Comparison of ENCODE assay signal across 8 cellular contexts in genomic region chr12:45762185-45763110, GRCh38. TPM values are rescaled to one million over a fixed set of nuclear protein-coding genes. Genes with fewer than 3 reads are reported as not detected.
A peak's percentile ranks its signal among the peaks of the same experiment; 100 is the strongest.
DNase-seq lines count a peak whose midpoint lies in the region; ATAC-seq and TF ChIP-seq lines count a peak whose summit lies in the region.

No MANE protein-coding gene starts in this region.

- H2AFZ ChIP-seq in OCI-LY1 (ENCODE audit: low read length), result no peak overlapping the region

- no peaks in the 10 kb centered on the region for H3K9me2 ChIP-seq in DOHH2 (replicated peaks; ENCODE audit: control insufficient read depth, low read length)
- no peaks in the 10 kb centered on the region for H3K9me2 ChIP-seq in OCI-LY1 (ENCODE audit: low read depth, low read length)

- no peaks in the 10 kb centered on the region for H3K4me1 ChIP-seq in DOHH2 (ENCODE audit: control insufficient read depth, low read length)
- H3K4me1 ChIP-seq in OCI-LY1 (ENCODE audit: insufficient read depth, low read length, severe bottlenecking), result peaks cover 4% of the 10 kb centered on the region

- H4K20me1 ChIP-seq in DOHH2 (ENCODE audit: control insufficient read depth, insufficient read depth, low read depth, low read length) (peaks cover 9% of the 10 kb centered on the region; the same call in 1 of the 2 replicates), OCI-LY1 (ENCODE audit: insufficient read depth, low read length) (no peaks in the 10 kb centered on the region)

- peak; percentile 54 to 57 for ATAC-seq in naive thymus-derived CD8-positive, alpha-beta T cell
- no peak for ATAC-seq in HG02623 (IDR thresholded peaks at IDR 0.05; ENCODE audit: unreplicated experiment)

- H3K27me3 Mint-ChIP-seq in naive thymus-derived CD8-positive, alpha-beta T cell, result no peaks in the 10 kb centered on the region

- peaks cover 0 to 2% (median 0%) of the 10 kb centered on the region in 9 donors for H3K9me3 Mint-ChIP-seq in naive thymus-derived CD8-positive, alpha-beta T cell

- H3K9ac ChIP-seq in OCI-LY1 (ENCODE audit: low read length), result no peak overlapping the region

- H3K27ac ChIP-seq in DOHH2 (ENCODE audit: low read depth, low read length) (no peak overlapping the region), OCI-LY1 (ENCODE audit: low read depth, low read length, poor library complexity, severe bottlenecking) (no peak overlapping the region), epithelial cell of prostate (no peak overlapping the region)

- H3K27me3 ChIP-seq in DOHH2 (ENCODE audit: control insufficient read depth, low read length) (no peaks in the 10 kb centered on the region), OCI-LY1 (ENCODE audit: insufficient read depth, low read length) (no peaks in the 10 kb centered on the region)

- H3F3A ChIP-seq in DOHH2 (ENCODE audit: control insufficient read depth, insufficient read depth) (no peaks in the 10 kb centered on the region), OCI-LY1 (ENCODE audit: insufficient read depth, low read length) (no peaks in the 10 kb centered on the region; the same call in 1 of the 2 replicates)

- POLR2A ChIA-PET in naive thymus-derived CD8-positive, alpha-beta T cell (lab: Charles Lee), result interaction anchor here (0.6 kb wide), 1 partner anchor 21 kb away, joined by 3 read pairs; no protein-coding TSS in a partner anchor

- H3K9me3 ChIP-seq in DOHH2 (ENCODE audit: control insufficient read depth, insufficient read depth, low read length) (no peaks in the 10 kb centered on the region), OCI-LY1 (ENCODE audit: low read length) (no peaks in the 10 kb centered on the region)

- H3K4me3 ChIP-seq in DOHH2 (ENCODE audit: low read length), result no peak overlapping the region
- H3K4me3 ChIP-seq in HFF-Myc (replicated peaks; ENCODE audit: low read depth, low read length), result no peak overlapping the region
- H3K4me3 ChIP-seq in OCI-LY1 (ENCODE audit: low read depth, low read length, poor library complexity, severe bottlenecking), result no peak overlapping the region

- H3K79me2 ChIP-seq in DOHH2 (ENCODE audit: control insufficient read depth, low read length) (peaks cover 93% of the 10 kb centered on the region), OCI-LY1 (ENCODE audit: insufficient read depth, low read length) (peaks cover 67% of the 10 kb centered on the region)

- H3K36me3 ChIP-seq in DOHH2 (ENCODE audit: control insufficient read depth, low read length), result peaks cover 18% of the 10 kb centered on the region
- peaks cover 6% of the 10 kb centered on the region for H3K36me3 ChIP-seq in OCI-LY1 (ENCODE audit: insufficient read depth, low read length)

- peaks cover 11 to 60% (median 49%) of the 10 kb centered on the region in 4 donors for H3K4me1 Mint-ChIP-seq in naive thymus-derived CD8-positive, alpha-beta T cell

- TF ChIP-seq CTCF in DOHH2 (IDR thresholded peaks at IDR 0.05; ENCODE audit: low read depth, low read length, poor library complexity, severe bottlenecking), result peak; percentile 59
- peak; percentile 58 for TF ChIP-seq CTCF in HFF-Myc (IDR thresholded peaks at IDR 0.05; ENCODE audit: low read depth, low read length, missing control alignments)
- TF ChIP-seq CTCF in OCI-LY1 (IDR thresholded peaks at IDR 0.05; ENCODE audit: low read length), result peak; percentile 76

- DNase-seq in HFF-Myc (ENCODE audit: extremely low read depth, low read depth) (peak; percentile 29), epithelial cell of prostate (ENCODE audit: low read depth, low spot score) (peak; percentile 10), OCI-M2 (lab: John Stamatoyannopoulos, UW; ENCODE audit: unreplicated experiment) (no peak), SKM-1 (lab: John Stamatoyannopoulos, UW; ENCODE audit: unreplicated experiment) (no peak)
- DNase-seq in naive thymus-derived CD8-positive, alpha-beta T cell, result peak in 3 of 10 donors; percentile 14 to 23 (median 19)

- H3K4me3 Mint-ChIP-seq in naive thymus-derived CD8-positive, alpha-beta T cell, result peak overlapping the region in 1 of 10 donors; percentile 39

- H3K36me3 Mint-ChIP-seq in naive thymus-derived CD8-positive, alpha-beta T cell, result peaks cover 7 to 25% (median 10%) of the 10 kb centered on the region in 3 donors

- H3K4me2 ChIP-seq in DOHH2 (ENCODE audit: low read length) (no peak overlapping the region), OCI-LY1 (ENCODE audit: low read length) (no peak overlapping the region)

- peak overlapping the region in 4 of 10 donors; percentile 37 to 60 (median 47) for H3K27ac Mint-ChIP-seq in naive thymus-derived CD8-positive, alpha-beta T cell

RNA-seq across cellular contexts. Expression of gene ARID2, which starts 32.9 kb away (rescaled TPM):
- 10 to 100 TPM; 39.7 to 44.0 TPM for total RNA-seq in naive thymus-derived CD8-positive, alpha-beta T cell
- 10 to 100 TPM in 1 of 3 donors, 1 to 10 TPM in 2; 5.8 to 10.3 (median 7.8) TPM for polyA plus RNA-seq in naive thymus-derived CD8-positive, alpha-beta T cell

Comparison
In these comparisons a context has a peak if more than half of its experiments do, and no peak if none do; other contexts are left out.
1. DNase-seq: peak in HFF-Myc (single experiment) and epithelial cell of prostate (single experiment); none in OCI-M2 (single experiment) and SKM-1 (single experiment).
2. Peak in every context shown above with its lines, with median percentiles within 50 percentile points of each other: CTCF ChIP-seq.